ENCODE assay signal across 20 cellular contexts in genomic region chr2:126832757-126833156, GRCh38.
"Had no signal": no experiment of that assay in that cellular context is flagged by ENCODE, and none has a peak within 500 bp of the region (broad histone marks: within the 10 kb centered on the region; RNA-seq: fewer than 3 reads in every experiment).

No MANE protein-coding gene starts in this region.

- ATAC-seq: gastrocnemius medialis, heart right ventricle, left cardiac atrium, left lung, left ventricle myocardium superior, lower lobe of right lung had no signal

- H3K9me3 ChIP-seq: colonic mucosa, esophagus squamous epithelium, gastrocnemius medialis, heart right ventricle, left lung, lower lobe of right lung had no signal

- H3K27me3 Mint-ChIP-seq: dendritic cell treated with granulocyte-macrophage colony-stimulating factor and Interleukin-4, amounts not matched to agents 40 ng/mL and 50 ng/mL, for 4 days had no signal

- H3K36me3 Mint-ChIP-seq: memory B cell had no signal

- H3K27me3 ChIP-seq: colonic mucosa, esophagus squamous epithelium, gastrocnemius medialis, left lung had no signal

- H3K4me1 Mint-ChIP-seq: memory B cell had no signal

- DNase-seq: colonic mucosa; cortex of kidney; effector CD4-positive, alpha-beta T cell; effector memory CD4-positive, alpha-beta T cell; esophagus squamous epithelium; foreskin fibroblast; foreskin melanocyte; gastrocnemius medialis; glutamatergic neuron; head of caudate nucleus; heart right ventricle; hippocampal formation; left cardiac atrium; left lung; left ventricle myocardium superior; lower lobe of right lung; mammary epithelial cell; midbrain had no signal

- H3K4me1 ChIP-seq: colonic mucosa, esophagus squamous epithelium, gastrocnemius medialis, lower lobe of right lung had no signal

- H3K27ac Mint-ChIP-seq: dendritic cell treated with granulocyte-macrophage colony-stimulating factor and Interleukin-4, amounts not matched to agents 40 ng/mL and 50 ng/mL, for 4 days; memory B cell had no signal

- H3K27ac ChIP-seq: colonic mucosa, esophagus squamous epithelium, gastrocnemius medialis, heart right ventricle, left lung, lower lobe of right lung had no signal

- H3K9me3 Mint-ChIP-seq: dendritic cell treated with granulocyte-macrophage colony-stimulating factor and Interleukin-4, amounts not matched to agents 40 ng/mL and 50 ng/mL, for 4 days; memory B cell had no signal

- H3K4me3 Mint-ChIP-seq: dendritic cell treated with granulocyte-macrophage colony-stimulating factor and Interleukin-4, amounts not matched to agents 40 ng/mL and 50 ng/mL, for 4 days; memory B cell had no signal

- H3K36me3 ChIP-seq: colonic mucosa, esophagus squamous epithelium, gastrocnemius medialis, heart right ventricle, left lung, lower lobe of right lung had no signal

- H3K4me3 ChIP-seq: colonic mucosa, esophagus squamous epithelium, gastrocnemius medialis, heart right ventricle, left lung, lower lobe of right lung had no signal
